In genomic region chr9:100038472-100038871, GRCh38 we compare ENCODE assay signal across 8 cellular contexts.
"Had no signal": no experiment of that assay in that cellular context is flagged by ENCODE, and none has a peak within 500 bp of the region (broad histone marks: within the 10 kb centered on the region; RNA-seq: fewer than 3 reads in every experiment).

No MANE protein-coding gene starts in this region.

- DNase-seq: H9, HCEC 1CT, HFFc6, KG1 had no signal

- H3K27me3 Mint-ChIP-seq: IgD-negative memory B cell had no signal

- H3K4me3 Mint-ChIP-seq: GM23338, H9, HFFc6 had no signal

- H3K27ac Mint-ChIP-seq: GM23338, H9, HFFc6 had no signal

- H3K4me1 Mint-ChIP-seq: GM23338 had no signal

- ATAC-seq: GM23338, HepG2 had no signal

- FAIRE-seq: H1, HepG2 had no signal

- H3K9me3 Mint-ChIP-seq: HFFc6 had no signal
